ENCODE assay signal across 15 cellular contexts in the genomic region with DNA sequence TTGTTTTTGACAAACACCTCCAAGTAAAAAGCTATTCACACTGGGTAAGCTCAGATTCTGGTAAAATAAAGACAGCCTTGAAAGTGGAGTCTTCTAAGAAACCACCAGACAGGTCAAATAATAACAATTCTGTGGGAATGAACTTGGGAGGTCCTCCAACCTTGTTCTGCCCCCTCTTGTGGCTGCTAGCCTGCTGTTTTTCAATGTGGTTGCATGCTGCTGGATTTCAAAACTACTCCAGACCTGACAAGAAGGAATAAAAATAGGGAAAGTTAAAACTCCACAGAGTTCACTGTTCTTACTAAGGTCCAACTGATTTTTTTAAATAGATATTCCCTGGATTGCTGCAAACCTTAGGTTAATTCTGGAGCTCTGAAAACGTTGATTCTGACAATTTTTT. TPM values are rescaled to one million over a fixed set of nuclear protein-coding genes. Genes with fewer than 3 reads are reported as not detected.
DNase-seq lines count a peak whose midpoint lies in the region; ATAC-seq and TF ChIP-seq lines count a peak whose summit lies in the region.
"Had no signal": no experiment of that assay in that cellular context is flagged by ENCODE, and none has a peak within 500 bp of the region (broad histone marks: within the 10 kb centered on the region; RNA-seq: fewer than 3 reads in every experiment).

No MANE protein-coding gene starts in this region.

- H3K27me3 Mint-ChIP-seq in osteocyte (ENCODE audit: unreplicated experiment) (peaks cover 12% of the 10 kb centered on the region), CD14-positive monocyte (ENCODE audit: low read depth in 3 of 3) (peaks cover 0 to 3% (median 0%) of the 10 kb centered on the region in 3 donors)

- WGBS in gastroesophageal sphincter (ENCODE audit: low coverage in 1 of 2), 2 donors, result 50% methylated on average over 1 of the region's 1 CpG

- H3K4me3 Mint-ChIP-seq in osteocyte (ENCODE audit: unreplicated experiment) (no peak overlapping the region), CD14-positive monocyte (no peak overlapping the region)
- H3K4me3 Mint-ChIP-seq: activated T-helper 1 cell treated with anti-CD3 and anti-CD28 coated beads, Interleukin-12 subunit alpha, Interleukin-12 subunit beta, Interleukin-2, Interleukin-4 antibody, amounts not matched to agents 30 ng/mL and 10 ng/mL and 1 ng/mL, durations not matched to agents 14 hours and 24 hours and 36 hours; stimulated activated naive CD8-positive, alpha-beta T cell treated with anti-CD3 and anti-CD28 coated beads, Interleukin-15, Interleukin-2, amounts not matched to agents 100 ng/mL and 50 ng/mL, for 24 hours had no signal

- H3K4me1 ChIP-seq in gastroesophageal sphincter, result no peaks in the 10 kb centered on the region
- H3K4me1 ChIP-seq: body of pancreas had no signal

- TF ChIP-seq POLR2A in gastroesophageal sphincter (IDR thresholded peaks at IDR 0.05), result no peak

- peak; percentile 41 for TF ChIP-seq CTCF in epithelial cell of proximal tubule (conservative IDR thresholded peaks at IDR 0.05; ENCODE audit: low read depth, low read length)
- peak; percentile 44 for TF ChIP-seq CTCF in osteocyte (IDR thresholded peaks at IDR 0.05)
- TF ChIP-seq CTCF in CD14-positive monocyte (IDR thresholded peaks at IDR 0.05), result no peak
- TF ChIP-seq CTCF in gastroesophageal sphincter (IDR thresholded peaks at IDR 0.05), result no peak

- DNase-seq in EH (ENCODE audit: low read depth) (peak; percentile 56), RPMI7951 (ENCODE audit: low read depth) (peak; percentile 43), epithelial cell of proximal tubule (ENCODE audit: low read depth) (no peak), osteocyte (ENCODE audit: extremely low spot score, unreplicated experiment) (peak; percentile 17), CD14-positive monocyte (ENCODE audit: low spot score) (no peak)
- no peak for DNase-seq in activated T-cell treated with anti-CD3 and anti-CD28 coated beads, Interleukin-2, amount 50 U/mL, for 1 hour
- DNase-seq: activated CD4-positive, alpha-beta T cell treated with anti-CD3 and anti-CD28 coated beads for 4 hours; body of pancreas; Karpas-422; NCI-H2107; T-helper 1 cell had no signal

- no peak for TF ChIP-seq EP300 in gastroesophageal sphincter (IDR thresholded peaks at IDR 0.05)

- no peak overlapping the region for H3K27ac ChIP-seq in gastroesophageal sphincter
- H3K27ac ChIP-seq: body of pancreas had no signal

- no peak for ATAC-seq in GM19023 (IDR thresholded peaks at IDR 0.05; ENCODE audit: unreplicated experiment)
- no peak for ATAC-seq in gastroesophageal sphincter
- ATAC-seq: body of pancreas had no signal

- no peaks in the 10 kb centered on the region for H3K9me3 ChIP-seq in gastroesophageal sphincter
- H3K9me3 ChIP-seq: body of pancreas had no signal

- H3K4me1 Mint-ChIP-seq in osteocyte (ENCODE audit: unreplicated experiment), result peaks cover 11% of the 10 kb centered on the region
- peaks cover 67% of the 10 kb centered on the region for H3K4me1 Mint-ChIP-seq in CD14-positive monocyte

- peaks cover 7% of the 10 kb centered on the region for H3K9me3 Mint-ChIP-seq in osteocyte (ENCODE audit: unreplicated experiment)
- peaks cover 0 to 9% (median 0%) of the 10 kb centered on the region in 7 donors for H3K9me3 Mint-ChIP-seq in CD14-positive monocyte

- no peak overlapping the region for H3K27ac Mint-ChIP-seq in osteocyte (ENCODE audit: unreplicated experiment)
- peak overlapping the region in 2 of 7 donors; percentile 57 to 73 for H3K27ac Mint-ChIP-seq in CD14-positive monocyte
- H3K27ac Mint-ChIP-seq: activated T-helper 1 cell treated with anti-CD3 and anti-CD28 coated beads, Interleukin-12 subunit alpha, Interleukin-12 subunit beta, Interleukin-2, Interleukin-4 antibody, amounts not matched to agents 30 ng/mL and 10 ng/mL and 1 ng/mL, durations not matched to agents 14 hours and 24 hours and 36 hours; stimulated activated naive CD8-positive, alpha-beta T cell treated with anti-CD3 and anti-CD28 coated beads, Interleukin-15, Interleukin-2, amounts not matched to agents 100 ng/mL and 50 ng/mL, for 24 hours had no signal

- H3K27me3 ChIP-seq in gastroesophageal sphincter, result no peaks in the 10 kb centered on the region
- H3K27me3 ChIP-seq: body of pancreas had no signal

- no peak overlapping the region for H3K4me3 ChIP-seq in epithelial cell of proximal tubule (ENCODE audit: low read depth, low read length)
- no peak overlapping the region for H3K4me3 ChIP-seq in gastroesophageal sphincter
- H3K4me3 ChIP-seq: body of pancreas had no signal

- no peaks in the 10 kb centered on the region for H3K36me3 Mint-ChIP-seq in osteocyte (ENCODE audit: unreplicated experiment)
- H3K36me3 Mint-ChIP-seq in CD14-positive monocyte, result peaks cover 56 to 78% of the 10 kb centered on the region in 2 donors

- H3K36me3 ChIP-seq in gastroesophageal sphincter, result no peaks in the 10 kb centered on the region

- intact Hi-C loops in CD14-positive monocyte (cut with micrococcal nuclease), result no loop called here

RNA-seq across cellular contexts. Expression of a gene that starts 32.2 kb away (rescaled TPM):
- total RNA-seq in RPMI7951 (2014; rRNA removed; shearing (Covaris generic)), result 3.8 and 6.4 TPM in 2 replicates
- total RNA-seq in epithelial cell of proximal tubule (4.0 and 7.4 TPM in 2 replicates), osteocyte (26.7 and 31.3 TPM in 2 replicates), gastroesophageal sphincter (10 to 100 TPM; 13.5 to 22.2 (median 16.2) TPM)
- 10 to 100 TPM; 42.8 to 54.6 TPM for polyA plus RNA-seq in CD14-positive monocyte

Comparison
In these comparisons a context has a peak if more than half of its experiments do, and no peak if none do; other contexts are left out.
1. DNase-seq: peak in EH (single experiment), RPMI7951 (single experiment) and osteocyte (single experiment); none in epithelial cell of proximal tubule (single experiment), CD14-positive monocyte (single experiment) and activated T-cell treated with anti-CD3 and anti-CD28 coated beads, Interleukin-2, amount 50 U/mL, for 1 hour (single experiment).
2. CTCF ChIP-seq: peak in epithelial cell of proximal tubule (single experiment) and osteocyte (single experiment); none in CD14-positive monocyte (single experiment) and gastroesophageal sphincter (0 of 4).